In genomic region chr4:39341075-39341725, GRCh38 we compare ENCODE assay signal across 14 cellular contexts. TPM values are rescaled to one million over a fixed set of nuclear protein-coding genes. Genes with fewer than 3 reads are reported as not detected.
DNase-seq lines count a peak whose midpoint lies in the region; ATAC-seq and TF ChIP-seq lines count a peak whose summit lies in the region.
"Had no signal": no experiment of that assay in that cellular context is flagged by ENCODE, and none has a peak within 500 bp of the region (broad histone marks: within the 10 kb centered on the region; RNA-seq: fewer than 3 reads in every experiment).

No MANE protein-coding gene starts in this region.

- H3K4me3 Mint-ChIP-seq in WTC11: no peak overlapping the region

- H3K14ac ChIP-seq in trophoblast cell (ENCODE audit: low read length): no peak overlapping the region

- H3K4me1 ChIP-seq in DOHH2 (ENCODE audit: control insufficient read depth, low read length) (peaks cover 8% of the 10 kb centered on the region), HCT116 (ENCODE audit: control insufficient read depth in 1 of 2, insufficient read depth in 2 of 2, low read length in 2 of 2) (no peaks in the 10 kb centered on the region), lower lobe of right lung (peaks cover 28% of the 10 kb centered on the region), trophoblast cell (ENCODE audit: control insufficient read depth in 1 of 2, insufficient read depth in 2 of 2, low read length in 2 of 2) (no peaks in the 10 kb centered on the region)

- TF ChIP-seq RAD21 in HCT116 (IDR thresholded peaks at IDR 0.05; ENCODE audit: low read depth): no peak

- H2AK5ac ChIP-seq in trophoblast cell (ENCODE audit: low read length): no peak overlapping the region

- intact Hi-C loops in HCT116 (cut with micrococcal nuclease) (no loop called here), lower lobe of right lung (cut with DNase I) (no loop called here)

- H3K4me3 ChIP-seq in DOHH2 (ENCODE audit: low read length) (no peak overlapping the region), HCT116 (replicated peaks in 1 of 2; ENCODE audit: low read depth in 1 of 2, low read length in 2 of 2) (no peak overlapping the region), lower lobe of right lung (no peak overlapping the region), trophoblast cell (ENCODE audit: low read depth, low read length) (no peak overlapping the region)

- no peaks in the 10 kb centered on the region for H3K27me3 Mint-ChIP-seq in WTC11 (ENCODE audit: low read depth)

- no peak overlapping the region for H4K8ac ChIP-seq in trophoblast cell (ENCODE audit: low read depth, low read length)

- H2BK12ac ChIP-seq in trophoblast cell (ENCODE audit: low read length): no peak overlapping the region

- H3K23ac ChIP-seq in trophoblast cell (ENCODE audit: low read length): no peak overlapping the region

- H3K27ac Mint-ChIP-seq in WTC11: no peak overlapping the region

- H3K4ac ChIP-seq in trophoblast cell (ENCODE audit: low read depth, low read length): no peak overlapping the region

- TF ChIP-seq CTCF in DOHH2 (IDR thresholded peaks at IDR 0.05; ENCODE audit: low read depth, low read length, poor library complexity, severe bottlenecking): no peak
- no peak for TF ChIP-seq CTCF in HCT116 (IDR thresholded peaks at IDR 0.05 in 2 of 3, conservative IDR thresholded peaks at IDR 0.05 in 1 of 3; ENCODE audit: borderline replicate concordance in 1 of 3, insufficient read depth in 1 of 3, low read depth in 2 of 3, low read length in 2 of 3)
- no peak for TF ChIP-seq CTCF in WTC11 (IDR thresholded peaks at IDR 0.05)
- no peak for TF ChIP-seq CTCF in lower lobe of right lung (IDR thresholded peaks at IDR 0.05)

- H4K20me1 ChIP-seq in DOHH2 (ENCODE audit: control insufficient read depth, insufficient read depth, low read depth, low read length) (0 out of 2 replicates have a peak, but pooled peaks cover 3% of the 10 kb centered on the region), HCT116 (ENCODE audit: insufficient read depth) (0 out of 2 replicates have a peak, but pooled peaks cover 8% of the 10 kb centered on the region)

- WGBS in trophoblast cell (ENCODE audit: extremely low coverage, insufficient coverage, insufficient read length): no CpG with 5 or more reads among the region's 8 CpGs

- H3K9me2 ChIP-seq in DOHH2 (replicated peaks; ENCODE audit: control insufficient read depth, low read length): no peaks in the 10 kb centered on the region
- no peaks in the 10 kb centered on the region for H3K9me2 ChIP-seq in HCT116 (ENCODE audit: insufficient read depth)

- H3K79me1 ChIP-seq in trophoblast cell (ENCODE audit: low read length): no peaks in the 10 kb centered on the region

- H3K4me2 ChIP-seq in DOHH2 (ENCODE audit: low read length) (0 out of 2 replicates have a peak overlapping the region, but pooled peaks have one; percentile 3), HCT116 (ENCODE audit: low read length) (no peak overlapping the region), trophoblast cell (ENCODE audit: low read length) (no peak overlapping the region)

- H3K79me2 ChIP-seq in DOHH2 (ENCODE audit: control insufficient read depth, low read length) (peaks cover 99% of the 10 kb centered on the region), HCT116 (ENCODE audit: insufficient read depth, low read length) (peaks cover 79% of the 10 kb centered on the region), trophoblast cell (ENCODE audit: control insufficient read depth, insufficient read depth, low read length, poor library complexity) (no peaks in the 10 kb centered on the region)

- no peak overlapping the region for H2AFZ ChIP-seq in HCT116 (ENCODE audit: low read depth, low read length, poor library complexity, severe bottlenecking)
- H2AFZ ChIP-seq in trophoblast cell (ENCODE audit: insufficient read depth, low read length, poor library complexity): no peak overlapping the region

- no peak overlapping the region for H2BK5ac ChIP-seq in trophoblast cell (ENCODE audit: low read depth, low read length, poor library complexity)

- RAD21 ChIA-PET in HCT116 (lab: Charles Lee; ENCODE audit: low non-redundant PET in 1 of 2, low total read pairs in 2 of 2, uncharacterized antibody in 2 of 2, unreplicated experiment in 2 of 2): no interaction called here

- H3K9me3 Mint-ChIP-seq in WTC11: no peaks in the 10 kb centered on the region

- H3K4me1 Mint-ChIP-seq in WTC11: no peaks in the 10 kb centered on the region

- POLR2A ChIA-PET in HCT116 (lab: Charles Lee) (interaction anchor here (1.4 kb wide), 1 partner anchor 12 kb away, joined by 3 read pairs; no protein-coding TSS in a partner anchor), WTC11 (lab: Charles Lee) (interaction anchor here (0.5 to 0.8 kb wide), 2 partner anchors 118 to 234 kb away, joined by 3 to 4 read pairs; partner anchors contain the start of genes LIAS and RPL9)

- BruUV-seq in HCT116 (replicated peaks; lab: Mats Ljungman, UMichigan): TSS peak; percentile 20

- DNase-seq in HCT116 (ENCODE audit: low read depth, low spot score) (no peak), WTC11 (ENCODE audit: low spot score) (no peak), lower lobe of right lung (no peak), trophoblast cell (no peak)
- DNase-seq: cortex of kidney, head of caudate nucleus, kidney glomerular epithelial cell, NCI-H1105 treated with DMSO at 0.1 percent for 48 hours, T-helper 2 cell had no signal

- no peak overlapping the region for H4K12ac ChIP-seq in trophoblast cell (ENCODE audit: low read depth, low read length)

- peaks cover 12% of the 10 kb centered on the region for H3K36me3 Mint-ChIP-seq in WTC11

- peak overlapping the region; percentile 10; the same call in 1 of the 2 replicates for H3K27ac ChIP-seq in DOHH2 (ENCODE audit: low read depth, low read length)
- no peak overlapping the region for H3K27ac ChIP-seq in HCT116 (ENCODE audit: low read depth, low read length)
- H3K27ac ChIP-seq in lower lobe of right lung: peak overlapping the region; percentile 14
- no peak overlapping the region for H3K27ac ChIP-seq in trophoblast cell (ENCODE audit: low read depth, low read length)
- H3K27ac ChIP-seq: C4-2B had no signal

- no peaks in the 10 kb centered on the region for H3K27me3 ChIP-seq in DOHH2 (ENCODE audit: control insufficient read depth, low read length)
- H3K27me3 ChIP-seq in HCT116 (ENCODE audit: insufficient read depth, low read length): no peaks in the 10 kb centered on the region
- no peaks in the 10 kb centered on the region for H3K27me3 ChIP-seq in lower lobe of right lung (ENCODE audit: low read depth)
- no peaks in the 10 kb centered on the region for H3K27me3 ChIP-seq in trophoblast cell (ENCODE audit: insufficient read depth, low read length)

- H3K18ac ChIP-seq in trophoblast cell (ENCODE audit: low read length): no peak overlapping the region

- H2BK120ac ChIP-seq in trophoblast cell (ENCODE audit: insufficient read depth, low read length, poor library complexity): no peak overlapping the region

- CTCF ChIA-PET in HCT116 (lab: Charles Lee) (no interaction called here), WTC11 (lab: Charles Lee) (no interaction called here)

- no peak overlapping the region for H3K9ac ChIP-seq in HCT116 (ENCODE audit: low read length)
- H3K9ac ChIP-seq in trophoblast cell (ENCODE audit: low read length): no peak overlapping the region

- H3K9me3 ChIP-seq in DOHH2 (ENCODE audit: control insufficient read depth, insufficient read depth, low read length): no peaks in the 10 kb centered on the region
- no peaks in the 10 kb centered on the region for H3K9me3 ChIP-seq in HCT116 (ENCODE audit: control insufficient read depth in 1 of 2, insufficient read depth in 1 of 2, low read depth in 1 of 2, low read length in 2 of 2)
- H3K9me3 ChIP-seq in lower lobe of right lung: no peaks in the 10 kb centered on the region
- no peaks in the 10 kb centered on the region for H3K9me3 ChIP-seq in trophoblast cell (ENCODE audit: insufficient read depth, low read depth, low read length)

- peaks cover 2% of the 10 kb centered on the region; the same call in 1 of the 2 replicates for H3F3A ChIP-seq in DOHH2 (ENCODE audit: control insufficient read depth, insufficient read depth)

- ATAC-seq in HCT116 (no peak), WTC11 (no peak), lower lobe of right lung (peak; percentile 93 to 97), GM21515 (IDR thresholded peaks at IDR 0.05; ENCODE audit: unreplicated experiment) (no peak), GM18861 (IDR thresholded peaks at IDR 0.05; ENCODE audit: unreplicated experiment) (no peak)
- ATAC-seq: esophagus mucosa had no signal

- H3K36me3 ChIP-seq in DOHH2 (ENCODE audit: control insufficient read depth, low read length): peaks cover 87% of the 10 kb centered on the region
- peaks cover 0 to 10% of the 10 kb centered on the region in 2 experiments; a peak in 1 of 4 replicates for H3K36me3 ChIP-seq in HCT116 (ENCODE audit: control insufficient read depth in 1 of 2, insufficient read depth in 2 of 2, low read length in 2 of 2)
- H3K36me3 ChIP-seq in lower lobe of right lung: peaks cover 23% of the 10 kb centered on the region
- H3K36me3 ChIP-seq in trophoblast cell (ENCODE audit: control insufficient read depth in 1 of 2, insufficient read depth in 2 of 2, low read length in 2 of 2): peaks cover 1 to 6% of the 10 kb centered on the region in 2 experiments

- no peak overlapping the region for H4K91ac ChIP-seq in trophoblast cell (ENCODE audit: low read depth, low read length)

- no peak for TF ChIP-seq POLR2A in HCT116 (IDR thresholded peaks at IDR 0.05; ENCODE audit: borderline replicate concordance, extremely low read depth, insufficient read depth, insufficient read length)

TF ChIP-seq in HCT116, 20 proteins besides CTCF, POLR2A, EP300 and RAD21 (continues in another document):
- TF ChIP-seq YY1 (IDR thresholded peaks at IDR 0.05; ENCODE audit: extremely low read depth, insufficient replicate concordance, low read depth, low read length) (no peak), JUND (IDR thresholded peaks at IDR 0.05) (no peak), MAX (IDR thresholded peaks at IDR 0.05) (no peak), CEBPB (IDR thresholded peaks at IDR 0.05; ENCODE audit: low read depth) (no peak), ELF1 (IDR thresholded peaks at IDR 0.05; ENCODE audit: borderline replicate concordance, low read depth) (no peak)

TF ChIP-seq in WTC11, 78 proteins besides CTCF, POLR2A, EP300 and RAD21:
- TF ChIP-seq GABPB1 (CRISPR knock-in tag; IDR thresholded peaks at IDR 0.05) (peak; percentile 23; the same call in 1 of the 2 replicates), ZNF219 (CRISPR knock-in tag; IDR thresholded peaks at IDR 0.05; ENCODE audit: borderline replicate concordance) (no peak)
TF ChIP-seq in WTC11: peak in this region for 1.

RNA-seq across cellular contexts. Expression of gene RFC1, which starts 25.0 kb away (rescaled TPM):
- total RNA-seq in HCT116 (2021; ENCODE audit: unreplicated experiment) (52.3 TPM), WTC11 (2021) (56.7 to 64.3 TPM (median 59.4 TPM) in 3 replicates), lower lobe of right lung (50.2 TPM)
- polyA plus RNA-seq in HCT116 (2012): 34.1 and 41.4 TPM in 2 replicates
- 108 and 109 TPM in 2 replicates for polyA plus RNA-seq in trophoblast cell (2013)

Comparison
In these comparisons a context has a peak if more than half of its experiments do, and no peak if none do; other contexts are left out.
1. H3K27ac ChIP-seq: peak in DOHH2 (single experiment) and lower lobe of right lung (single experiment); none in HCT116 (single experiment) and trophoblast cell (single experiment).
2. ATAC-seq: peak in lower lobe of right lung (2 of 2); none in HCT116 (single experiment), WTC11 (single experiment), GM21515 (single experiment) and GM18861 (single experiment).